ENCODE assay signal across 1 cellular context in the genomic region with DNA sequence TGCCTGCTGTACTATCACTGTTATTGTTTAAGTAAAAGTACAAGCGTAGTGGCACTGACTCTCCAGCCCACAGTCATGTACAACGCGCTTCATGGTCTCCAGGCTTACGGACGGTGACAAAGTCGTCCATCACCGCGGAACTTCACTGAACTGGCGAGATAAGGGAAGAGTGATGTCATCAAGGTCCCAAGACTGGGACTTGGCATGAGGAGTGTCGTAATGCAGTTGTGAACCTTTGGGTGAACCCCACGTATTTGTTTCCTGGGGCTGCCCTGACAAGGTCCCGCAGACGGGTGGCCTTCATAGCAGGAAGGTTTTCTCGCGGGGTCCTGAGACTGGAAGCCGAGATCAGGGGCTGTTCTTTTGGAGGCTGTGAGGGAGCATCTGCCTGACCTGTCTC.
TF ChIP-seq lines count a peak whose summit lies in the region.

No MANE protein-coding gene starts in this region.

TF ChIP-seq in HepG2, 621 proteins besides CTCF, POLR2A, EP300 and RAD21:
- TF ChIP-seq HDAC2 (CRISPR knock-in tag; IDR thresholded peaks at IDR 0.05) (no peak), ZNF33B (CRISPR knock-in tag; IDR thresholded peaks at IDR 0.05) (no peak), ATF7 (IDR thresholded peaks at IDR 0.05) (peak; percentile 64), ATF7 (CRISPR knock-in tag; IDR thresholded peaks at IDR 0.05) (no peak), TGIF2 (CRISPR knock-in tag; IDR thresholded peaks at IDR 0.05) (no peak), ZNF598 (CRISPR knock-in tag; IDR thresholded peaks at IDR 0.05; ENCODE audit: borderline replicate concordance) (no peak), CREB1 (IDR thresholded peaks at IDR 0.05) (peak; percentile 68; the same call in 1 of the 2 replicates), CREB1 (CRISPR knock-in tag; IDR thresholded peaks at IDR 0.05) (no peak), ZNF674 (CRISPR knock-in tag; IDR thresholded peaks at IDR 0.05; ENCODE audit: low read depth) (no peak), REL (CRISPR knock-in tag; conservative IDR thresholded peaks at IDR 0.05) (no peak), SP5 (CRISPR knock-in tag; IDR thresholded peaks at IDR 0.05; ENCODE audit: borderline replicate concordance, low read depth) (no peak)
- TF ChIP-seq, protein P1, sequence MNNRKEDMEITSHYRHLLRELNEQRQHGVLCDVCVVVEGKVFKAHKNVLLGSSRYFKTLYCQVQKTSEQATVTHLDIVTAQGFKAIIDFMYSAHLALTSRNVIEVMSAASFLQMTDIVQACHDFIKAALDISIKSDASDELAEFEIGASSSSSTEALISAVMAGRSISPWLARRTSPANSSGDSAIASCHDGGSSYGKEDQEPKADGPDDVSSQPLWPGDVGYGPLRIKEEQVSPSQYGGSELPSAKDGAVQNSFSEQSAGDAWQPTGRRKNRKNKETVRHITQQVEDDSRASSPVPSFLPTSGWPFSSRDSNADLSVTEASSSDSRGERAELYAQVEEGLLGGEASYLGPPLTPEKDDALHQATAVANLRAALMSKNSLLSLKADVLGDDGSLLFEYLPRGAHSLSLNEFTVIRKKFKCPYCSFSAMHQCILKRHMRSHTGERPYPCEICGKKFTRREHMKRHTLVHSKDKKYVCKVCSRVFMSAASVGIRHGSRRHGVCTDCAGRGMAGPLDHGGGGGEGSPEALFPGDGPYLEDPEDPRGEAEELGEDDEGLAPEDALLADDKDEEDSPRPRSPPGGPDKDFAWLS (CRISPR knock-in tag; IDR thresholded peaks at IDR 0.05; ENCODE audit: borderline replicate concordance) = no peak
- TF ChIP-seq, protein P2, sequence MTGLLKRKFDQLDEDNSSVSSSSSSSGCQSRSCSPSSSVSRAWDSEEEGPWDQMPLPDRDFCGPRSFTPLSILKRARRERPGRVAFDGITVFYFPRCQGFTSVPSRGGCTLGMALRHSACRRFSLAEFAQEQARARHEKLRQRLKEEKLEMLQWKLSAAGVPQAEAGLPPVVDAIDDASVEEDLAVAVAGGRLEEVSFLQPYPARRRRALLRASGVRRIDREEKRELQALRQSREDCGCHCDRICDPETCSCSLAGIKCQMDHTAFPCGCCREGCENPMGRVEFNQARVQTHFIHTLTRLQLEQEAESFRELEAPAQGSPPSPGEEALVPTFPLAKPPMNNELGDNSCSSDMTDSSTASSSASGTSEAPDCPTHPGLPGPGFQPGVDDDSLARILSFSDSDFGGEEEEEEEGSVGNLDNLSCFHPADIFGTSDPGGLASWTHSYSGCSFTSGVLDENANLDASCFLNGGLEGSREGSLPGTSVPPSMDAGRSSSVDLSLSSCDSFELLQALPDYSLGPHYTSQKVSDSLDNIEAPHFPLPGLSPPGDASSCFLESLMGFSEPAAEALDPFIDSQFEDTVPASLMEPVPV (CRISPR knock-in tag; IDR thresholded peaks at IDR 0.05) = no peak
